Comparison of ENCODE assay signal across 10 cellular contexts in genomic region chr9:92291577-92291976, GRCh38. TPM values are rescaled to one million over a fixed set of nuclear protein-coding genes. Genes with fewer than 3 reads are reported as not detected.
DNase-seq lines count a peak whose midpoint lies in the region; ATAC-seq and TF ChIP-seq lines count a peak whose summit lies in the region.
"Had no signal": no experiment of that assay in that cellular context is flagged by ENCODE, and none has a peak within 500 bp of the region (broad histone marks: within the 10 kb centered on the region; RNA-seq: fewer than 3 reads in every experiment).

No MANE protein-coding gene starts in this region.

- H3K56ac ChIP-seq in H9 (ENCODE audit: insufficient read length, low read depth, low read length) = no peak overlapping the region

- no peak overlapping the region for H2AFZ ChIP-seq in H9 (ENCODE audit: low read length)
- H2AFZ ChIP-seq in mesenchymal stem cell (ENCODE audit: low read depth, low read length) = no peak overlapping the region

- WGBS in H9 (ENCODE audit: extremely low coverage, insufficient read length, low lambda C conversion rate) = no CpG with 5 or more reads among the region's 2 CpGs
- 89% methylated on average over 2 of the region's 2 CpGs for WGBS in mesenchymal stem cell

- H3K4me2 ChIP-seq in H9 (ENCODE audit: insufficient read depth, insufficient read length, low read length) = peak overlapping the region; percentile 89
- no peak overlapping the region for H3K4me2 ChIP-seq in mesenchymal stem cell (ENCODE audit: low read length, poor library complexity, severe bottlenecking)

- peaks cover 18% of the 10 kb centered on the region; the same call in 1 of the 2 replicates for H3K79me2 ChIP-seq in H9 (ENCODE audit: insufficient read depth, low read length)

- H3K9ac ChIP-seq in H9 (ENCODE audit: extremely low read depth, insufficient read length, low read length) (no peak overlapping the region), mesenchymal stem cell (ENCODE audit: low read length) (peak overlapping the region; percentile 99)

- H4K91ac ChIP-seq in H9 (ENCODE audit: insufficient read length, low read depth, low read length) (no peak overlapping the region), mesenchymal stem cell (ENCODE audit: low read length) (no peak overlapping the region)

- H3K27ac Mint-ChIP-seq in H9 = no peak overlapping the region
- H3K27ac Mint-ChIP-seq in activated CD8-positive, alpha-beta T cell treated with anti-CD3 and anti-CD28 coated beads, Interleukin-2, amount 10 ng/mL, durations not matched to agents 7 days and 5 days = no peak overlapping the region

- H3K4me1 Mint-ChIP-seq in H9 = peaks cover 15 to 17% of the 10 kb centered on the region in 2 experiments
- H3K4me1 Mint-ChIP-seq in activated CD8-positive, alpha-beta T cell treated with anti-CD3 and anti-CD28 coated beads, Interleukin-2, amount 10 ng/mL, durations not matched to agents 7 days and 5 days (ENCODE audit: low read depth) = peaks cover 56% of the 10 kb centered on the region

- H2AK5ac ChIP-seq in H9 (ENCODE audit: insufficient read length, low read length) = no peak overlapping the region
- H2AK5ac ChIP-seq in mesenchymal stem cell (ENCODE audit: low read length, severe bottlenecking) = no peak overlapping the region

- CTCF ChIA-PET in activated CD8-positive, alpha-beta T cell treated with anti-CD3 and anti-CD28 coated beads, Interleukin-2, amount 10 ng/mL, durations not matched to agents 7 days and 5 days (lab: Charles Lee) = interaction anchor here (1.4 to 3.5 kb wide), 5 partner anchors 10 to 152 kb away, joined by 4 to 14 read pairs (median 11); partner anchors contain the start of genes CENPP and NOL8

- H3K14ac ChIP-seq in H9 (ENCODE audit: insufficient read depth, low read length) (no peak overlapping the region), mesenchymal stem cell (ENCODE audit: low read length in 2 of 2) (no peak overlapping the region)

- H2BK12ac ChIP-seq in H9 (ENCODE audit: insufficient read length, low read depth, low read length) (no peak overlapping the region), mesenchymal stem cell (ENCODE audit: low read length in 2 of 2) (no peak overlapping the region)

- H2BK120ac ChIP-seq in H9 (ENCODE audit: low read depth, low read length, poor library complexity, severe bottlenecking) (no peak overlapping the region), mesenchymal stem cell (ENCODE audit: low read depth, low read length) (no peak overlapping the region)

- peak overlapping the region; percentile 80 for H3K4me3 ChIP-seq in BE2C (ENCODE audit: low read depth, low read length)
- peak overlapping the region in 1 of 2 experiments; percentile 93 for H3K4me3 ChIP-seq in mesenchymal stem cell (ENCODE audit: insufficient read depth in 1 of 2, low read depth in 1 of 2, low read length in 2 of 2)
- H3K4me3 ChIP-seq in left ventricle myocardium inferior = no peak overlapping the region

- ATAC-seq in activated CD8-positive, alpha-beta T cell treated with anti-CD3 and anti-CD28 coated beads, Interleukin-2, amount 10 ng/mL, durations not matched to agents 7 days and 5 days = no peak
- ATAC-seq in HG03108 (IDR thresholded peaks at IDR 0.05; ENCODE audit: unreplicated experiment) = no peak
- ATAC-seq: effector memory CD8-positive, alpha-beta T cell had no signal

- no peak overlapping the region for H3K23ac ChIP-seq in H9 (ENCODE audit: insufficient read length, low read depth, low read length)
- H3K23ac ChIP-seq in mesenchymal stem cell (ENCODE audit: low read length in 2 of 2) = no peak overlapping the region

- no peak for TF ChIP-seq CTCF in BE2C (IDR thresholded peaks at IDR 0.05; ENCODE audit: low read depth, low read length)
- TF ChIP-seq CTCF in H9 (conservative IDR thresholded peaks at IDR 0.05) = no peak
- no peak for TF ChIP-seq CTCF in left ventricle myocardium inferior (IDR thresholded peaks at IDR 0.05; ENCODE audit: borderline replicate concordance)

- H2BK20ac ChIP-seq in H9 (ENCODE audit: low read depth, low read length, poor library complexity, severe bottlenecking) = no peak overlapping the region

- H3K4me1 ChIP-seq in BE2C (no peaks in the 10 kb centered on the region), H9 (ENCODE audit: insufficient read depth, low read length) (no peaks in the 10 kb centered on the region), mesenchymal stem cell (ENCODE audit: control insufficient read depth, insufficient read depth, low read depth, low read length) (peaks cover 11% of the 10 kb centered on the region), left ventricle myocardium inferior (peaks cover 42% of the 10 kb centered on the region)

- H3K36me3 Mint-ChIP-seq in H9 (ENCODE audit: insufficient read depth in 1 of 3, low read depth in 3 of 3) = peaks cover 22 to 61% (median 47%) of the 10 kb centered on the region in 3 experiments; a peak in 6 of 7 replicates
- H3K36me3 Mint-ChIP-seq in activated CD8-positive, alpha-beta T cell treated with anti-CD3 and anti-CD28 coated beads, Interleukin-2, amount 10 ng/mL, durations not matched to agents 7 days and 5 days (ENCODE audit: low read depth) = peaks cover 56% of the 10 kb centered on the region

- no peaks in the 10 kb centered on the region for H3K23me2 ChIP-seq in H9 (ENCODE audit: insufficient read length, low read depth, low read length, poor library complexity, severe bottlenecking)

- H3K27me3 ChIP-seq in BE2C (no peaks in the 10 kb centered on the region), H9 (ENCODE audit: insufficient read depth, low read length) (no peaks in the 10 kb centered on the region), mesenchymal stem cell (ENCODE audit: control insufficient read depth in 1 of 2, insufficient read depth in 1 of 2, low read length in 2 of 2) (no peaks in the 10 kb centered on the region), left ventricle myocardium inferior (ENCODE audit: low read depth) (no peaks in the 10 kb centered on the region)

- no peaks in the 10 kb centered on the region for H3K27me3 Mint-ChIP-seq in H9 (ENCODE audit: low read depth)
- no peaks in the 10 kb centered on the region for H3K27me3 Mint-ChIP-seq in activated CD8-positive, alpha-beta T cell treated with anti-CD3 and anti-CD28 coated beads, Interleukin-2, amount 10 ng/mL, durations not matched to agents 7 days and 5 days (ENCODE audit: low read depth)
- H3K27me3 Mint-ChIP-seq: effector memory CD8-positive, alpha-beta T cell had no signal

- H3T11ph ChIP-seq in H9 (ENCODE audit: low read length) = no peak overlapping the region

- H3K27ac ChIP-seq in H9 (ENCODE audit: insufficient read length, low read depth, low read length) (no peak overlapping the region), mesenchymal stem cell (ENCODE audit: low read length, poor library complexity, severe bottlenecking) (no peak overlapping the region), left ventricle myocardium inferior (replicated peaks) (no peak overlapping the region)

- peaks cover 52% of the 10 kb centered on the region for H3K36me3 ChIP-seq in BE2C
- H3K36me3 ChIP-seq in mesenchymal stem cell (ENCODE audit: control insufficient read depth in 1 of 2, insufficient read depth in 2 of 2, low read depth in 1 of 2, low read length in 2 of 2) = peaks cover 3 to 49% of the 10 kb centered on the region in 2 experiments
- H3K36me3 ChIP-seq in left ventricle myocardium inferior = peaks cover 30% of the 10 kb centered on the region

- peak overlapping the region; percentile 95 to 98; a peak in 3 of 5 replicates for H3K4me3 Mint-ChIP-seq in H9
- H3K4me3 Mint-ChIP-seq in activated CD8-positive, alpha-beta T cell treated with anti-CD3 and anti-CD28 coated beads, Interleukin-2, amount 10 ng/mL, durations not matched to agents 7 days and 5 days = peak overlapping the region; percentile 95

- POLR2A ChIA-PET in activated CD8-positive, alpha-beta T cell treated with anti-CD3 and anti-CD28 coated beads, Interleukin-2, amount 10 ng/mL, durations not matched to agents 7 days and 5 days (lab: Charles Lee) = interaction anchor here (1.3 kb wide), 1 partner anchor 34 kb away, joined by 4 read pairs; the partner anchor contains the start of gene CENPP

- H3K4ac ChIP-seq in H9 (ENCODE audit: low read depth, low read length) (no peak overlapping the region), mesenchymal stem cell (ENCODE audit: low read depth in 1 of 2, low read length in 2 of 2) (no peak overlapping the region)

- intact Hi-C loops in left ventricle myocardium inferior (cut with micrococcal nuclease) = no loop called here

- H4K5ac ChIP-seq in H9 (ENCODE audit: insufficient read length, low read depth, low read length) = no peak overlapping the region

- DNase-seq in BE2C (no peak), H9 (no peak), mesenchymal stem cell (no peak), T1000 (lab: John Stamatoyannopoulos, UW) (no peak), left ventricle myocardium inferior (no peak), superior temporal gyrus (ENCODE audit: extremely low spot score) (no peak)
- DNase-seq in activated CD8-positive, alpha-beta T cell treated with anti-CD3 and anti-CD28 coated beads, Interleukin-2, amount 10 ng/mL, durations not matched to agents 7 days and 5 days = no peak
- DNase-seq: effector memory CD8-positive, alpha-beta T cell; immature natural killer cell had no signal

- no peak overlapping the region for H2BK5ac ChIP-seq in H9 (ENCODE audit: insufficient read length, low read length)
- H2BK5ac ChIP-seq in mesenchymal stem cell (ENCODE audit: low read depth, low read length, poor library complexity, severe bottlenecking) = no peak overlapping the region

- no peaks in the 10 kb centered on the region for H3K9me3 Mint-ChIP-seq in H9
- H3K9me3 Mint-ChIP-seq in activated CD8-positive, alpha-beta T cell treated with anti-CD3 and anti-CD28 coated beads, Interleukin-2, amount 10 ng/mL, durations not matched to agents 7 days and 5 days (ENCODE audit: insufficient read depth) = no peaks in the 10 kb centered on the region
- H3K9me3 Mint-ChIP-seq: effector memory CD8-positive, alpha-beta T cell; immature natural killer cell had no signal

- H4K20me1 ChIP-seq in H9 (ENCODE audit: control insufficient read depth, insufficient read depth, insufficient read length) = no peaks in the 10 kb centered on the region

- H3K18ac ChIP-seq in H9 (ENCODE audit: insufficient read length, low read depth, low read length) = no peak overlapping the region
- H3K18ac ChIP-seq in mesenchymal stem cell (ENCODE audit: low read depth in 1 of 2, low read length in 2 of 2) = no peak overlapping the region

- H2BK15ac ChIP-seq in H9 (ENCODE audit: low read depth, low read length) = no peak overlapping the region
- no peak overlapping the region for H2BK15ac ChIP-seq in mesenchymal stem cell (ENCODE audit: low read depth, poor library complexity, severe bottlenecking)

- H3K79me1 ChIP-seq in H9 (ENCODE audit: insufficient read depth, low read depth, low read length, poor library complexity, severe bottlenecking) = no peaks in the 10 kb centered on the region
- peaks cover 6% of the 10 kb centered on the region for H3K79me1 ChIP-seq in mesenchymal stem cell (replicated peaks; ENCODE audit: low read length, poor library complexity, severe bottlenecking)

- no peaks in the 10 kb centered on the region for H3K9me3 ChIP-seq in BE2C
- no peaks in the 10 kb centered on the region for H3K9me3 ChIP-seq in H9 (ENCODE audit: control insufficient read depth, low read depth, low read length)
- H3K9me3 ChIP-seq in mesenchymal stem cell (ENCODE audit: control insufficient read depth, low read length) = no peaks in the 10 kb centered on the region
- no peaks in the 10 kb centered on the region for H3K9me3 ChIP-seq in left ventricle myocardium inferior (replicated peaks)

- H4K8ac ChIP-seq in H9 (replicated peaks; ENCODE audit: insufficient read length, low read depth, low read length) = no peak overlapping the region
- no peak overlapping the region for H4K8ac ChIP-seq in mesenchymal stem cell (ENCODE audit: low read length)

RNA-seq across cellular contexts. Expression of gene IARS1, which starts 1.9 kb away (rescaled TPM):
- polyA plus RNA-seq in BE2C (2012; ENCODE audit: insufficient read depth, insufficient read length, low read depth) = 193 TPM
- total RNA-seq in H9 (2021) (222 and 234 TPM in 2 replicates), left ventricle myocardium inferior (54.2 TPM)
- total RNA-seq in activated CD8-positive, alpha-beta T cell treated with anti-CD3 and anti-CD28 coated beads, Interleukin-2, amount 10 ng/mL, durations not matched to agents 7 days and 5 days = 100 to 1,000 TPM; 138 to 141 TPM
- 94.4 TPM for polyA plus RNA-seq in mesenchymal stem cell (2013, experiment 1 of 2)
- 96.6 TPM for polyA plus RNA-seq in mesenchymal stem cell (2013, experiment 2 of 2)

RNA-seq across cellular contexts. Expression of gene NOL8, which starts 33.6 kb away (rescaled TPM):
- polyA plus RNA-seq in BE2C (2012; ENCODE audit: insufficient read depth, insufficient read length, low read depth) = 36.8 TPM
- 42.1 and 48.4 TPM in 2 replicates for total RNA-seq in H9 (2021)
- total RNA-seq in activated CD8-positive, alpha-beta T cell treated with anti-CD3 and anti-CD28 coated beads, Interleukin-2, amount 10 ng/mL, durations not matched to agents 7 days and 5 days = 10 to 100 TPM; 51.7 to 55.3 TPM
- polyA plus RNA-seq in mesenchymal stem cell (2013, experiment 1 of 2) = 26.3 TPM
- 26.8 TPM for polyA plus RNA-seq in mesenchymal stem cell (2013, experiment 2 of 2)
- total RNA-seq in left ventricle myocardium inferior = 12.7 TPM

RNA-seq across cellular contexts. Expression of gene CENPP, which starts 34.2 kb away (rescaled TPM):
- polyA plus RNA-seq in BE2C (2012; ENCODE audit: insufficient read depth, insufficient read length, low read depth) = 4.3 TPM
- total RNA-seq in H9 (2021) (8.9 and 9.1 TPM in 2 replicates), left ventricle myocardium inferior (5.4 TPM)
- 10 to 100 TPM; 26.4 to 29.1 TPM for total RNA-seq in activated CD8-positive, alpha-beta T cell treated with anti-CD3 and anti-CD28 coated beads, Interleukin-2, amount 10 ng/mL, durations not matched to agents 7 days and 5 days
- polyA plus RNA-seq in mesenchymal stem cell (2013, experiment 1 of 2) = 4.2 TPM
- polyA plus RNA-seq in mesenchymal stem cell (2013, experiment 2 of 2) = 3.9 TPM
